In genomic region chr16:12590409-12590808, GRCh38 we compare ENCODE assay signal across 31 cellular contexts.
"Had no signal": no experiment of that assay in that cellular context is flagged by ENCODE, and none has a peak within 500 bp of the region (broad histone marks: within the 10 kb centered on the region; RNA-seq: fewer than 3 reads in every experiment).

No MANE protein-coding gene starts in this region.

- ATAC-seq: activated CD8-positive, alpha-beta memory T cell treated with anti-CD3 and anti-CD28 coated beads, Interleukin-2, amount 10 ng/mL, durations not matched to agents 7 days and 5 days; activated CD8-positive, alpha-beta T cell treated with anti-CD3 and anti-CD28 coated beads, Interleukin-2, amount 10 ng/mL, durations not matched to agents 7 days and 5 days; gastroesophageal sphincter; heart right ventricle had no signal

- H3K27ac ChIP-seq: ascending aorta, breast epithelium, cardiac muscle cell, colonic mucosa, epithelial cell of prostate, esophagus squamous epithelium, gastroesophageal sphincter, heart right ventricle had no signal

- FAIRE-seq: endometrium, endothelial cell of umbilical vein had no signal

- H3K36me3 ChIP-seq: ascending aorta, breast epithelium, cardiac muscle cell, colonic mucosa, esophagus squamous epithelium, gastroesophageal sphincter, heart right ventricle had no signal

- H3K27me3 ChIP-seq: ascending aorta, breast epithelium, cardiac muscle cell, colonic mucosa had no signal

- H3K4me1 ChIP-seq: ascending aorta, breast epithelium, colonic mucosa, esophagus squamous epithelium, gastroesophageal sphincter, heart right ventricle had no signal

- H3K4me1 Mint-ChIP-seq: activated naive CD8-positive, alpha-beta T cell treated with anti-CD3 and anti-CD28 coated beads, Interleukin-2, amount 10 ng/mL, durations not matched to agents 7 days and 5 days; brain had no signal

- H3K4me3 ChIP-seq: ascending aorta, breast epithelium, cardiac muscle cell, colonic mucosa, esophagus squamous epithelium, gastroesophageal sphincter, heart right ventricle had no signal

- H3K27ac Mint-ChIP-seq: activated CD4-positive, alpha-beta memory T cell treated with anti-CD3 and anti-CD28 coated beads for 36 hours; activated CD4-positive, alpha-beta T cell treated with anti-CD3 and anti-CD28 coated beads, Interleukin-2, amount 10 ng/mL, durations not matched to agents 24 days and 14 days; activated CD8-positive, alpha-beta memory T cell treated with anti-CD3 and anti-CD28 coated beads, Interleukin-2, amount 10 ng/mL, durations not matched to agents 7 days and 5 days; activated CD8-positive, alpha-beta T cell treated with anti-CD3 and anti-CD28 coated beads, Interleukin-2, amount 10 ng/mL, durations not matched to agents 7 days and 5 days; activated naive CD4-positive, alpha-beta T cell treated with anti-CD3 and anti-CD28 coated beads for 36 hours; activated naive CD4-positive, alpha-beta T cell treated with anti-CD3 and anti-CD28 coated beads, Interleukin-2, amount 50 U/mL, for 72 hours; activated naive CD8-positive, alpha-beta T cell treated with anti-CD3 and anti-CD28 coated beads, Interleukin-2, amount 10 ng/mL, durations not matched to agents 7 days and 5 days; activated T-cell treated with anti-CD3 and anti-CD28 coated beads, Interleukin-2, amount 50 U/mL, for 72 hours; brain had no signal

- DNase-seq: activated CD4-positive, alpha-beta memory T cell treated with anti-CD3 and anti-CD28 coated beads for 36 hours; activated CD4-positive, alpha-beta T cell treated with anti-CD3 and anti-CD28 coated beads for 36 hours; activated CD4-positive, alpha-beta T cell treated with anti-CD3 and anti-CD28 coated beads, Interleukin-2, amount 10 ng/mL, durations not matched to agents 24 days and 14 days; activated CD4-positive, CD25-positive, alpha-beta regulatory T cell; activated CD4-positive, CD25-positive, alpha-beta regulatory T cell treated with anti-CD3 and anti-CD28 coated beads, Interleukin-2, amount 50 U/mL, for 72 hours; activated CD8-positive, alpha-beta memory T cell treated with anti-CD3 and anti-CD28 coated beads, Interleukin-2, amount 10 ng/mL, durations not matched to agents 7 days and 5 days; activated CD8-positive, alpha-beta memory T cell treated with anti-CD3 and anti-CD28 coated beads, Interleukin-2, amount 50 U/mL, for 4 hours; activated CD8-positive, alpha-beta T cell treated with anti-CD3 and anti-CD28 coated beads, Interleukin-2, amount 10 ng/mL, durations not matched to agents 7 days and 5 days; activated effector memory CD4-positive, alpha-beta T cell treated with Interleukin-2 at 50 U/mL for 16 hours; activated gamma-delta T cell treated with Interleukin-2 at 50 U/mL for 16 hours; activated naive CD4-positive, alpha-beta T cell treated with anti-CD3 and anti-CD28 coated beads for 36 hours; activated naive CD8-positive, alpha-beta T cell treated with anti-CD3 and anti-CD28 coated beads, Interleukin-2, amount 10 ng/mL, durations not matched to agents 7 days and 5 days; activated T-cell treated with anti-CD3 and anti-CD28 coated beads, Interleukin-2, amount 50 U/mL, for 1 hour; activated T-cell treated with anti-CD3 and anti-CD28 coated beads, Interleukin-2, amount 50 U/mL, for 72 hours; central memory CD4-positive, alpha-beta T cell; cerebellar nuclear complex; colonic mucosa; effector CD8-positive, alpha-beta T cell; esophagus squamous epithelium; foreskin melanocyte; heart right ventricle; T-helper 2 cell had no signal

- H3K36me3 Mint-ChIP-seq: activated CD4-positive, alpha-beta memory T cell treated with anti-CD3 and anti-CD28 coated beads for 36 hours; activated CD8-positive, alpha-beta memory T cell treated with anti-CD3 and anti-CD28 coated beads, Interleukin-2, amount 10 ng/mL, durations not matched to agents 7 days and 5 days; brain had no signal

- H3K4me3 Mint-ChIP-seq: activated CD4-positive, alpha-beta memory T cell treated with anti-CD3 and anti-CD28 coated beads for 36 hours; activated CD4-positive, alpha-beta T cell treated with anti-CD3 and anti-CD28 coated beads for 36 hours; activated CD4-positive, alpha-beta T cell treated with anti-CD3 and anti-CD28 coated beads, Interleukin-2, amount 10 ng/mL, durations not matched to agents 24 days and 14 days; activated CD8-positive, alpha-beta memory T cell treated with anti-CD3 and anti-CD28 coated beads, Interleukin-2, amount 10 ng/mL, durations not matched to agents 7 days and 5 days; activated CD8-positive, alpha-beta T cell treated with anti-CD3 and anti-CD28 coated beads, Interleukin-2, amount 10 ng/mL, durations not matched to agents 7 days and 5 days; activated naive CD4-positive, alpha-beta T cell treated with anti-CD3 and anti-CD28 coated beads for 36 hours; activated naive CD8-positive, alpha-beta T cell treated with anti-CD3 and anti-CD28 coated beads, Interleukin-2, amount 10 ng/mL, durations not matched to agents 7 days and 5 days; brain had no signal

- H3K9me3 ChIP-seq: colonic mucosa, esophagus squamous epithelium had no signal
